ENCODE assay signal across 21 cellular contexts in the genomic region with DNA sequence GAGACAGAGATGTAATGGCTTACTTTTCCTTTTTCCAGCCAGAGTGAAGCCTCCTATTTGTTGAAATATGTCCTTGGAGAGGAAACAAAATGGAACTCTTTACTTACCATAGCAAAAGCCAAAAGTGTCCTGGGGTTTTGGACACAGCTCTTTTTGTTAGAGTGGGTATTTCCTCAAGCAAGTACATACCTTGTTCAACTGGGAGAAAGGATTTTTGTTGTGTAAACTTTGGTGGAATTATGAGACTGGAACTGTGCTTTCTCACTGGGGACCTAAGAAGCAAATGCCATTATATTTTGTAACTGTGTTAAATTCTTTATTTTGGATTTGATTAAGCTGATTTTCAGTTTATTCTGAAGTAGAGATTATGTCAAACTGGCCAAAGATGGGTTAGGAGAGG. TPM values are rescaled to one million over a fixed set of nuclear protein-coding genes. Genes with fewer than 3 reads are reported as not detected.
DNase-seq lines count a peak whose midpoint lies in the region; ATAC-seq and TF ChIP-seq lines count a peak whose summit lies in the region.
"Had no signal": no experiment of that assay in that cellular context is flagged by ENCODE, and none has a peak within 500 bp of the region (broad histone marks: within the 10 kb centered on the region; RNA-seq: fewer than 3 reads in every experiment).

No MANE protein-coding gene starts in this region.

- peaks cover 25% of the 10 kb centered on the region for H3K9me3 Mint-ChIP-seq in natural killer cell treated with Interleukin-12 subunit alpha and Interleukin-12 subunit beta and Interleukin-15 and Interleukin-18, amount 100 ng/mL, for 72 hours
- peaks cover 20% of the 10 kb centered on the region for H3K9me3 Mint-ChIP-seq in stimulated activated effector memory CD8-positive, alpha-beta T cell treated with anti-CD3 and anti-CD28 coated beads, Interleukin-12 subunit alpha, Interleukin-12 subunit beta, amount 100 ng/mL, for 72 hours

- no peak overlapping the region for H3K4me3 Mint-ChIP-seq in natural killer cell treated with Interleukin-12 subunit alpha and Interleukin-12 subunit beta and Interleukin-15 and Interleukin-18, amount 100 ng/mL, for 72 hours
- no peak overlapping the region for H3K4me3 Mint-ChIP-seq in stimulated activated effector memory CD8-positive, alpha-beta T cell treated with anti-CD3 and anti-CD28 coated beads, Interleukin-12 subunit alpha, Interleukin-12 subunit beta, amount 100 ng/mL, for 72 hours
- H3K4me3 Mint-ChIP-seq: CD4-positive, alpha-beta memory T cell; HFFc6 had no signal

- intact Hi-C loops in Right ventricle myocardium superior (cut with DNase I) (no loop called here), heart left ventricle (cut with DNase I) (no loop called here)

- peaks cover 46 to 49% of the 10 kb centered on the region in 2 donors for H3K4me1 Mint-ChIP-seq in natural killer cell treated with Interleukin-12 subunit alpha and Interleukin-12 subunit beta and Interleukin-15 and Interleukin-18, amount 100 ng/mL, for 72 hours (ENCODE audit: low read depth in 2 of 2)
- peaks cover 19% of the 10 kb centered on the region for H3K4me1 Mint-ChIP-seq in stimulated activated effector memory CD8-positive, alpha-beta T cell treated with anti-CD3 and anti-CD28 coated beads, Interleukin-12 subunit alpha, Interleukin-12 subunit beta, amount 100 ng/mL, for 72 hours
- H3K4me1 Mint-ChIP-seq: CD4-positive, alpha-beta memory T cell had no signal

- DNase-seq in Right ventricle myocardium superior (no peak), heart left ventricle (no peak), cerebellar nuclear complex (lab: John Stamatoyannopoulos, UW) (no peak), NCI-H1417 (lab: John Stamatoyannopoulos, UW) (no peak)
- DNase-seq in natural killer cell treated with Interleukin-12 subunit alpha and Interleukin-12 subunit beta and Interleukin-15 and Interleukin-18, amount 100 ng/mL, for 72 hours (ENCODE audit: low spot score) = no peak
- no peak for DNase-seq in stimulated activated effector memory CD8-positive, alpha-beta T cell treated with anti-CD3 and anti-CD28 coated beads, Interleukin-12 subunit alpha, Interleukin-12 subunit beta, amount 100 ng/mL, for 72 hours (ENCODE audit: low spot score in 2 of 2)
- DNase-seq: C1 segment of cervical spinal cord; Calu3; CD4-positive, alpha-beta memory T cell; COR-L47; DMS53; DMS79 treated with DMSO at 0.1 percent for 48 hours; GF-D8; GOT3; HFFc6 had no signal

- ATAC-seq in Right ventricle myocardium superior (ENCODE audit: poor library complexity) (peak; percentile 25), heart left ventricle (no peak)
- no peak for ATAC-seq in natural killer cell treated with Interleukin-12 subunit alpha and Interleukin-12 subunit beta and Interleukin-15 and Interleukin-18, amount 100 ng/mL, for 72 hours
- no peak for ATAC-seq in stimulated activated effector memory CD8-positive, alpha-beta T cell treated with anti-CD3 and anti-CD28 coated beads, Interleukin-12 subunit alpha, Interleukin-12 subunit beta, amount 100 ng/mL, for 72 hours

- no peaks in the 10 kb centered on the region for H3K27me3 ChIP-seq in heart left ventricle

- H3K36me3 Mint-ChIP-seq in natural killer cell treated with Interleukin-12 subunit alpha and Interleukin-12 subunit beta and Interleukin-15 and Interleukin-18, amount 100 ng/mL, for 72 hours = peaks cover 38% of the 10 kb centered on the region
- H3K36me3 Mint-ChIP-seq in stimulated activated effector memory CD8-positive, alpha-beta T cell treated with anti-CD3 and anti-CD28 coated beads, Interleukin-12 subunit alpha, Interleukin-12 subunit beta, amount 100 ng/mL, for 72 hours = no peaks in the 10 kb centered on the region

- no peak overlapping the region for H3K4me3 ChIP-seq in heart left ventricle
- H3K4me3 ChIP-seq: HAP-1 had no signal

- H3K27ac Mint-ChIP-seq in natural killer cell treated with Interleukin-12 subunit alpha and Interleukin-12 subunit beta and Interleukin-15 and Interleukin-18, amount 100 ng/mL, for 72 hours = peak overlapping the region; percentile 82 to 93
- peak overlapping the region; percentile 40 for H3K27ac Mint-ChIP-seq in stimulated activated effector memory CD8-positive, alpha-beta T cell treated with anti-CD3 and anti-CD28 coated beads, Interleukin-12 subunit alpha, Interleukin-12 subunit beta, amount 100 ng/mL, for 72 hours
- H3K27ac Mint-ChIP-seq: CD4-positive, alpha-beta memory T cell; HFFc6 had no signal

- H3K27ac ChIP-seq in heart left ventricle = no peak overlapping the region

- no peaks in the 10 kb centered on the region for H3K4me1 ChIP-seq in heart left ventricle
- H3K4me1 ChIP-seq: HAP-1 had no signal

- no peak for TF ChIP-seq POLR2A in heart left ventricle (IDR thresholded peaks at IDR 0.05)

- peaks cover 0 to 17% (median 0%) of the 10 kb centered on the region in 9 donors for H3K36me3 ChIP-seq in heart left ventricle
- H3K36me3 ChIP-seq: HAP-1 had no signal

- no peaks in the 10 kb centered on the region for H3K27me3 Mint-ChIP-seq in natural killer cell treated with Interleukin-12 subunit alpha and Interleukin-12 subunit beta and Interleukin-15 and Interleukin-18, amount 100 ng/mL, for 72 hours
- H3K27me3 Mint-ChIP-seq: CD4-positive, alpha-beta memory T cell had no signal

- H3K9me3 ChIP-seq in heart left ventricle = peaks cover 0 to 39% (median 15%) of the 10 kb centered on the region in 12 donors
- H3K9me3 ChIP-seq: HAP-1 had no signal

- TF ChIP-seq CTCF in heart left ventricle (IDR thresholded peaks at IDR 0.05) = no peak

RNA-seq across cellular contexts. Expression of a gene that starts 58.4 kb away (rescaled TPM):
- total RNA-seq in Right ventricle myocardium superior (9.3 TPM), heart left ventricle (10 to 100 TPM in 2 of 9 donors, 1 to 10 TPM in 7; 3.8 to 11.5 (median 5.4) TPM)
- polyA plus RNA-seq in heart left ventricle = 1 to 10 TPM; 1.8 to 6.1 TPM
- 10 to 100 TPM in 1 of 2 donors, 1 to 10 TPM in 1; 3.3 to 15.8 TPM for total RNA-seq in natural killer cell treated with Interleukin-12 subunit alpha and Interleukin-12 subunit beta and Interleukin-15 and Interleukin-18, amount 100 ng/mL, for 72 hours
- total RNA-seq: A172, A673, Calu3, Daoy, G401, HFFc6 had no signal
- polyA plus RNA-seq: BJ had no signal
